15 cellular contexts compared by ENCODE assay signal in genomic region chr17:63440770-63441335, GRCh38. TPM values are rescaled to one million over a fixed set of nuclear protein-coding genes. Genes with fewer than 3 reads are reported as not detected.
DNase-seq lines count a peak whose midpoint lies in the region; ATAC-seq and TF ChIP-seq lines count a peak whose summit lies in the region.
"Had no signal": no experiment of that assay in that cellular context is flagged by ENCODE, and none has a peak within 500 bp of the region (broad histone marks: within the 10 kb centered on the region; RNA-seq: fewer than 3 reads in every experiment).

No MANE protein-coding gene starts in this region.

- H3K9me3 Mint-ChIP-seq in activated naive CD4-positive, alpha-beta T cell treated with anti-CD3 and anti-CD28 coated beads, Interleukin-2, amount 50 U/mL, for 24 hours: no peaks in the 10 kb centered on the region
- H3K9me3 Mint-ChIP-seq in WTC11: no peaks in the 10 kb centered on the region
- no peaks in the 10 kb centered on the region for H3K9me3 Mint-ChIP-seq in immature natural killer cell
- H3K9me3 Mint-ChIP-seq: H9 had no signal

- CTCF ChIA-PET in WTC11 (lab: Charles Lee): interaction anchor here (0.5 to 15.9 kb wide), 5 partner anchors 14 to 109 kb away, joined by 3 to 298 read pairs (median 5); partner anchors contain the start of genes ACE and DCAF7

- no peak for DNase-seq in activated naive CD4-positive, alpha-beta T cell treated with anti-CD3 and anti-CD28 coated beads, Interleukin-2, amount 50 U/mL, for 16 hours
- DNase-seq in WTC11 (ENCODE audit: low spot score): no peak
- no peak for DNase-seq in immature natural killer cell
- DNase-seq in GF-D8 (lab: John Stamatoyannopoulos, UW): no peak
- DNase-seq in NCI-H226: no peak
- DNase-seq: H9, Karpas-422, NCI-H1694, NCI-H69, nucleus accumbens, small intestine had no signal

- H3K4me3 ChIP-seq in subcutaneous abdominal adipose tissue (ENCODE audit: low read depth in 1 of 5, low read length in 5 of 5): peak overlapping the region in 1 of 5 donors; percentile 41

- H3K4me1 ChIP-seq in subcutaneous abdominal adipose tissue (ENCODE audit: control insufficient read depth in 5 of 5, insufficient read depth in 5 of 5, low read length in 5 of 5): peaks cover 10 to 64% (median 53%) of the 10 kb centered on the region in 5 donors

- POLR2A ChIA-PET in WTC11 (lab: Charles Lee): interaction anchor here (1.0 kb wide), 1 partner anchor 36 kb away, joined by 3 read pairs; the partner anchor contains the start of gene ACE

- peak overlapping the region; percentile 41 for H3K27ac ChIP-seq in subcutaneous abdominal adipose tissue (ENCODE audit: low read depth, low read length)

- TF ChIP-seq CTCF in WTC11 (IDR thresholded peaks at IDR 0.05): no peak

- H3K27me3 Mint-ChIP-seq in activated naive CD4-positive, alpha-beta T cell treated with anti-CD3 and anti-CD28 coated beads, Interleukin-2, amount 50 U/mL, for 24 hours: no peaks in the 10 kb centered on the region
- H3K27me3 Mint-ChIP-seq in WTC11 (ENCODE audit: low read depth) (no peaks in the 10 kb centered on the region), immature natural killer cell (ENCODE audit: low read depth in 3 of 3) (peaks cover 9 to 12% (median 10%) of the 10 kb centered on the region in 3 donors)

- H3K27ac Mint-ChIP-seq in activated naive CD4-positive, alpha-beta T cell treated with anti-CD3 and anti-CD28 coated beads, Interleukin-2, amount 50 U/mL, for 24 hours: peak overlapping the region; percentile 30
- peak overlapping the region; percentile 32; the same call in 1 of the 2 replicates for H3K27ac Mint-ChIP-seq in WTC11
- peak overlapping the region; percentile 89 to 95 (median 92) for H3K27ac Mint-ChIP-seq in immature natural killer cell

- H3K27me3 ChIP-seq in subcutaneous abdominal adipose tissue (ENCODE audit: control insufficient read depth in 5 of 5, insufficient read depth in 4 of 5, low read length in 5 of 5): no peaks in the 10 kb centered on the region

- no peak overlapping the region for H3K9ac ChIP-seq in subcutaneous abdominal adipose tissue (ENCODE audit: low read length in 5 of 5)

- H3K36me3 ChIP-seq in subcutaneous abdominal adipose tissue (ENCODE audit: control insufficient read depth in 5 of 5, insufficient read depth in 5 of 5, low read length in 5 of 5): peaks cover 0 to 2% (median 0%) of the 10 kb centered on the region in 5 donors

- peak overlapping the region; percentile 40 for H3K4me3 Mint-ChIP-seq in activated naive CD4-positive, alpha-beta T cell treated with anti-CD3 and anti-CD28 coated beads, Interleukin-2, amount 50 U/mL, for 24 hours
- H3K4me3 Mint-ChIP-seq in WTC11 (no peak overlapping the region), immature natural killer cell (peak overlapping the region; percentile 27 to 90 (median 75))
- H3K4me3 Mint-ChIP-seq: H9 had no signal

- H3K4me1 Mint-ChIP-seq in activated naive CD4-positive, alpha-beta T cell treated with anti-CD3 and anti-CD28 coated beads, Interleukin-2, amount 50 U/mL, for 24 hours: peaks cover 23% of the 10 kb centered on the region
- H3K4me1 Mint-ChIP-seq in WTC11 (peaks cover 38% of the 10 kb centered on the region), immature natural killer cell (peaks cover 42 to 45% of the 10 kb centered on the region in 2 donors)

- no peaks in the 10 kb centered on the region for H3K9me3 ChIP-seq in subcutaneous abdominal adipose tissue (ENCODE audit: control insufficient read depth in 5 of 5, low read length in 5 of 5)

- no peak for ATAC-seq in WTC11
- ATAC-seq in HG03460 (IDR thresholded peaks at IDR 0.05; ENCODE audit: unreplicated experiment): no peak
- ATAC-seq: esophagus mucosa had no signal

- H3K36me3 Mint-ChIP-seq in activated naive CD4-positive, alpha-beta T cell treated with anti-CD3 and anti-CD28 coated beads, Interleukin-2, amount 50 U/mL, for 24 hours: no peaks in the 10 kb centered on the region
- no peaks in the 10 kb centered on the region for H3K36me3 Mint-ChIP-seq in WTC11
- H3K36me3 Mint-ChIP-seq in immature natural killer cell: peaks cover 0 to 4% (median 3%) of the 10 kb centered on the region in 3 donors

TF ChIP-seq in WTC11, 78 proteins besides CTCF, POLR2A, EP300 and RAD21:
- TF ChIP-seq SMAD3 (CRISPR knock-in tag; IDR thresholded peaks at IDR 0.05; ENCODE audit: borderline replicate concordance) (no peak), ZNF138 (CRISPR knock-in tag; conservative IDR thresholded peaks at IDR 0.05) (no peak), USF2 (CRISPR knock-in tag; IDR thresholded peaks at IDR 0.05) (no peak), ZNF512 (CRISPR knock-in tag; IDR thresholded peaks at IDR 0.05; ENCODE audit: borderline replicate concordance) (no peak), NFYB (CRISPR knock-in tag; conservative IDR thresholded peaks at IDR 0.05; ENCODE audit: low read depth) (no peak), SOX15 (CRISPR knock-in tag; IDR thresholded peaks at IDR 0.05) (no peak), FOXK1 (CRISPR knock-in tag; IDR thresholded peaks at IDR 0.05) (no peak), CBFB (CRISPR knock-in tag; IDR thresholded peaks at IDR 0.05; ENCODE audit: low read depth) (no peak)

RNA-seq across cellular contexts. Expression of gene CYB561, which starts 5.3 kb away (rescaled TPM):
- total RNA-seq in WTC11 (2021): 27.0 to 35.1 TPM (median 28.7 TPM) in 3 replicates
- polyA plus RNA-seq in immature natural killer cell: 10 to 100 TPM; 13.7 to 22.4 (median 21.0) TPM

RNA-seq across cellular contexts. Expression of gene ACE, which starts 36.0 kb away (rescaled TPM):
- total RNA-seq in WTC11 (2021): 7.0 to 8.1 TPM (median 7.8 TPM) in 3 replicates
- polyA plus RNA-seq in immature natural killer cell: under 1 TPM in 1 of 3 donors, not detected in 2; 0.28 TPM

Comparison
In these comparisons a context has a peak if more than half of its experiments do, and no peak if none do; other contexts are left out.
1. H3K27ac Mint-ChIP-seq: peak in every context shown above with its lines; median percentile 92 in immature natural killer cell; 32 in WTC11; 30 in activated naive CD4-positive, alpha-beta T cell treated with anti-CD3 and anti-CD28 coated beads, Interleukin-2, amount 50 U/mL, for 24 hours.